In the genomic region with DNA sequence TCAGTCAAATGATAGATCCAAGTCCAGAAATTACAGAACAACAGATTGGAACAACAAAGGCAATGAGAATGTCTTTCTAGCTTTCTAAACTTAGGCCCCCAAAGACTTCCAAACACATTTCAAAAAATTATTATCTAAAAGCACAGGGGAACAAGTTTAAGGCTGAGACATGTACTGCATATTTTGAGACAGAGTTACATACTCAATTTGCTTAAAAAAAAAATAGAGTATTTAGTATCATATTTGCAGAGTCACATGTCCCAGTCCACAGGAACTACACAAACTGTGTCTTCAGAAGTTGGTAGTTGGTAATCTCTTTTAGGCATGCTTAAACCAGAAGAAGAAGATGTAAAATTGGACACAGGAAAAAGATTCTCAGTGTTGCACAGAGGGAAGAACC, we compare ENCODE assay signal across 10 cellular contexts.
DNase-seq lines count a peak whose midpoint lies in the region; ATAC-seq, FAIRE-seq and TF ChIP-seq lines count a peak whose summit lies in the region.
"Had no signal": no experiment of that assay in that cellular context is flagged by ENCODE, and none has a peak within 500 bp of the region (broad histone marks: within the 10 kb centered on the region; RNA-seq: fewer than 3 reads in every experiment).

No MANE protein-coding gene starts in this region.

- TF ChIP-seq RAD21 in K562 (CRISPR knock-in tag; conservative IDR thresholded peaks at IDR 0.05 in 1 of 2, IDR thresholded peaks at IDR 0.05 in 1 of 2), result no peak

- H3K4me2 ChIP-seq in K562 (ENCODE audit: insufficient read depth, low read length), result no peak overlapping the region

- H3K4me3 Mint-ChIP-seq in naive thymus-derived CD4-positive, alpha-beta T cell, result peak overlapping the region; percentile 64 to 86 (median 75)

- no peaks in the 10 kb centered on the region for H4K20me1 ChIP-seq in K562 (replicated peaks; ENCODE audit: control insufficient read depth, insufficient read depth, low read length)

- no peak for TF ChIP-seq CTCF in A673 (conservative IDR thresholded peaks at IDR 0.05; ENCODE audit: low read depth, low read length)
- TF ChIP-seq CTCF in K562 (IDR thresholded peaks at IDR 0.05 in 2 of 3, conservative IDR thresholded peaks at IDR 0.05 in 1 of 3; ENCODE audit: insufficient read depth in 2 of 3, low read depth in 1 of 3, low read length in 3 of 3), result no peak

- intact Hi-C loops in A673 (cut with micrococcal nuclease; ENCODE audit: unreplicated experiment) (no loop called here), K562 (cut with micrococcal nuclease) (no loop called here)
- intact Hi-C loops in naive thymus-derived CD4-positive, alpha-beta T cell (cut with micrococcal nuclease), result loop anchor here (1.0 to 5.0 kb wide), 7 partner anchors 9 to 204 kb away; a partner anchor contains a TSS

- H3K9me3 ChIP-seq in A673 (ENCODE audit: low read depth, low read length, poor library complexity, severe bottlenecking), result no peaks in the 10 kb centered on the region
- H3K9me3 ChIP-seq in K562 (replicated peaks; ENCODE audit: control insufficient read depth, insufficient read depth, low read depth, low read length), result no peaks in the 10 kb centered on the region
- H3K9me3 ChIP-seq in naive thymus-derived CD4-positive, alpha-beta T cell (ENCODE audit: control insufficient read depth in 2 of 3, low read length in 3 of 3), result no peaks in the 10 kb centered on the region

- in situ Hi-C loops in K562 (cut with MboI), result no loop called here

- H3K9me3 Mint-ChIP-seq in naive thymus-derived CD4-positive, alpha-beta T cell, result peaks cover 0 to 3% (median 0%) of the 10 kb centered on the region in 11 donors

- no peaks in the 10 kb centered on the region for H3K27me3 Mint-ChIP-seq in naive thymus-derived CD4-positive, alpha-beta T cell

- no peak overlapping the region for H3K4me3 ChIP-seq in A673 (ENCODE audit: low read depth, low read length, poor library complexity, severe bottlenecking)
- no peak overlapping the region for H3K4me3 ChIP-seq in K562
- H3K4me3 ChIP-seq in naive thymus-derived CD4-positive, alpha-beta T cell (ENCODE audit: low read length), result peak overlapping the region; percentile 47

- no peak for DNase-seq in A673 (ENCODE audit: low spot score)
- no peak for DNase-seq in K562 (ENCODE audit: extremely low read depth in 1 of 4, low spot score in 3 of 4)
- DNase-seq in naive thymus-derived CD4-positive, alpha-beta T cell, result peak in 7 of 9 donors; percentile 24 to 53 (median 31)
- DNase-seq in activated effector memory CD4-positive, alpha-beta T cell treated with anti-CD3 and anti-CD28 coated beads, Interleukin-2, amount 50 U/mL, for 16 hours, result no peak
- DNase-seq in NCI-H69 (lab: John Stamatoyannopoulos, UW), result no peak
- DNase-seq in CD1c-positive myeloid dendritic cell (ENCODE audit: extremely low spot score), result no peak
- DNase-seq: amniotic stem cell, retina had no signal

- no peak for TF ChIP-seq POLR2A in K562 (conservative IDR thresholded peaks at IDR 0.05)

- H3K27ac Mint-ChIP-seq in naive thymus-derived CD4-positive, alpha-beta T cell, result peak overlapping the region; percentile 89 to 99 (median 96)

- POLR2A ChIA-PET in A673 (lab: Charles Lee; ENCODE audit: low non-redundant PET) (no interaction called here), K562 (lab: Yijun Ruan, JAX) (interaction anchor here (0.7 kb wide), 1 partner anchor 107 kb away, joined by 4 read pairs; no protein-coding TSS in a partner anchor)
- POLR2A ChIA-PET in naive thymus-derived CD4-positive, alpha-beta T cell (lab: Charles Lee), result interaction anchor here (0.7 to 5.1 kb wide), 17 partner anchors 9 to 174 kb away, joined by 3 to 51 read pairs (median 4); a partner anchor contains a TSS

- H3K79me2 ChIP-seq in K562 (ENCODE audit: control insufficient read depth, insufficient read depth, low read length), result no peaks in the 10 kb centered on the region

- H3K27ac ChIP-seq in A673 (ENCODE audit: low read depth, low read length, poor library complexity, severe bottlenecking), result peak overlapping the region; percentile 18
- peak overlapping the region; percentile 50; the same call in 1 of the 3 replicates for H3K27ac ChIP-seq in K562 (ENCODE audit: extremely low read depth, low read depth, low read length)
- peak overlapping the region; percentile 75 for H3K27ac ChIP-seq in naive thymus-derived CD4-positive, alpha-beta T cell (ENCODE audit: low read depth, low read length)

- peak overlapping the region; percentile 76 for H2AFZ ChIP-seq in K562 (ENCODE audit: low read depth, low read length)

- ATAC-seq in HG03432 (IDR thresholded peaks at IDR 0.05; ENCODE audit: unreplicated experiment) (peak; percentile 19), K562 (no peak; the same call in 2 of the 3 replicates), GM21737 (IDR thresholded peaks at IDR 0.05; ENCODE audit: unreplicated experiment) (no peak)
- peak; percentile 49 for ATAC-seq in naive thymus-derived CD4-positive, alpha-beta T cell

- BruUV-seq in A673 (replicated peaks; lab: Mats Ljungman, UMichigan), result no TSS peak
- no TSS peak for BruUV-seq in K562 (replicated peaks; lab: Mats Ljungman, UMichigan)

- peak overlapping the region in 1 of 2 experiments; percentile 20; a peak in 1 of 4 replicates for H3K9ac ChIP-seq in K562 (ENCODE audit: insufficient read depth in 1 of 2, low read depth in 2 of 2, low read length in 2 of 2)

- H3K4me1 Mint-ChIP-seq in naive thymus-derived CD4-positive, alpha-beta T cell, result peaks cover 56 to 100% (median 91%) of the 10 kb centered on the region in 7 donors

- H3K27me3 ChIP-seq in A673 (replicated peaks; ENCODE audit: insufficient read depth, low read depth, low read length, poor library complexity) (no peaks in the 10 kb centered on the region), K562 (ENCODE audit: control insufficient read depth in 2 of 2, insufficient read depth in 2 of 2, low read length in 2 of 2) (no peaks in the 10 kb centered on the region)
- H3K27me3 ChIP-seq in naive thymus-derived CD4-positive, alpha-beta T cell (ENCODE audit: control insufficient read depth in 2 of 2, insufficient read depth in 2 of 2, low read length in 2 of 2), result no peaks in the 10 kb centered on the region

- no peaks in the 10 kb centered on the region for H3K9me1 ChIP-seq in K562 (ENCODE audit: control insufficient read depth, insufficient read depth, low read length)

- H3K36me3 Mint-ChIP-seq in naive thymus-derived CD4-positive, alpha-beta T cell, result peaks cover 0 to 21% (median 6%) of the 10 kb centered on the region in 5 donors

- H3K4me1 ChIP-seq in A673 (ENCODE audit: insufficient read depth, low read length, poor library complexity, severe bottlenecking), result peaks cover 87% of the 10 kb centered on the region
- H3K4me1 ChIP-seq in K562 (replicated peaks in 1 of 2; ENCODE audit: control insufficient read depth in 2 of 2, insufficient read depth in 2 of 2, low read length in 2 of 2), result peaks cover 9 to 63% of the 10 kb centered on the region in 2 experiments
- H3K4me1 ChIP-seq in naive thymus-derived CD4-positive, alpha-beta T cell (ENCODE audit: control insufficient read depth in 2 of 2, insufficient read depth in 2 of 2, low read length in 2 of 2), result peaks cover 79 to 98% of the 10 kb centered on the region in 2 donors

- FAIRE-seq in K562 (lab: Jason Lieb, UNC), result no peak

- H3K36me3 ChIP-seq in A673 (ENCODE audit: insufficient read depth, low read length, poor library complexity, severe bottlenecking) (no peaks in the 10 kb centered on the region), K562 (ENCODE audit: control insufficient read depth, insufficient read depth, low read length) (no peaks in the 10 kb centered on the region)
- no peaks in the 10 kb centered on the region for H3K36me3 ChIP-seq in naive thymus-derived CD4-positive, alpha-beta T cell (ENCODE audit: control insufficient read depth in 2 of 3, insufficient read depth in 3 of 3, low read length in 3 of 3)

- CTCF ChIA-PET in A673 (lab: Charles Lee) (no interaction called here), K562 (lab: Yijun Ruan, JAX; ENCODE audit: low intra/inter-chr PET ratio) (no interaction called here)
- CTCF ChIA-PET in naive thymus-derived CD4-positive, alpha-beta T cell (lab: Charles Lee), result interaction anchor here (0.6 to 3.6 kb wide), 5 partner anchors 9 to 130 kb away, joined by 3 to 25 read pairs (median 4); a partner anchor contains a TSS

- no peak for TF ChIP-seq EP300 in K562 (IDR thresholded peaks at IDR 0.05; ENCODE audit: low read length)

TF ChIP-seq in K562, 482 proteins besides CTCF, POLR2A, EP300 and RAD21 (continues in another document):
- TF ChIP-seq, protein P1, sequence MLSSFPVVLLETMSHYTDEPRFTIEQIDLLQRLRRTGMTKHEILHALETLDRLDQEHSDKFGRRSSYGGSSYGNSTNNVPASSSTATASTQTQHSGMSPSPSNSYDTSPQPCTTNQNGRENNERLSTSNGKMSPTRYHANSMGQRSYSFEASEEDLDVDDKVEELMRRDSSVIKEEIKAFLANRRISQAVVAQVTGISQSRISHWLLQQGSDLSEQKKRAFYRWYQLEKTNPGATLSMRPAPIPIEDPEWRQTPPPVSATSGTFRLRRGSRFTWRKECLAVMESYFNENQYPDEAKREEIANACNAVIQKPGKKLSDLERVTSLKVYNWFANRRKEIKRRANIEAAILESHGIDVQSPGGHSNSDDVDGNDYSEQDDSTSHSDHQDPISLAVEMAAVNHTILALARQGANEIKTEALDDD (IDR thresholded peaks at IDR 0.05), result 0 out of 2 replicates have a peak, but pooled peaks have one; percentile 32
- no peak for TF ChIP-seq CCNT2 (IDR thresholded peaks at IDR 0.05; ENCODE audit: borderline replicate concordance, extremely low read depth, insufficient read length, low read depth, low read length)
- no peak for TF ChIP-seq PCBP1 (IDR thresholded peaks at IDR 0.05; ENCODE audit: low read depth, low read length, poor library complexity, severe bottlenecking)
- TF ChIP-seq NFE2 (IDR thresholded peaks at IDR 0.05; ENCODE audit: low read depth), result 0 out of 2 replicates have a peak, but pooled peaks have one; percentile 19

Comparison
In these comparisons a context has a peak if more than half of its experiments do, and no peak if none do; other contexts are left out.
1. DNase-seq: peak in naive thymus-derived CD4-positive, alpha-beta T cell (7 of 9); none in A673 (single experiment), K562 (0 of 4), activated effector memory CD4-positive, alpha-beta T cell treated with anti-CD3 and anti-CD28 coated beads, Interleukin-2, amount 50 U/mL, for 16 hours (single experiment), NCI-H69 (single experiment) and CD1c-positive myeloid dendritic cell (single experiment).
2. H3K27ac ChIP-seq: peak in every context shown above with its lines; median percentile 75 in naive thymus-derived CD4-positive, alpha-beta T cell; 50 in K562; 18 in A673.
3. ATAC-seq: peak in HG03432 (single experiment) and naive thymus-derived CD4-positive, alpha-beta T cell (single experiment); none in K562 (single experiment) and GM21737 (single experiment).
4. intact Hi-C loops: an anchor here in naive thymus-derived CD4-positive, alpha-beta T cell (1.0 to 5.0 kb wide); none called in A673 and K562.